8 cellular contexts compared by ENCODE assay signal in genomic region chr12:57093412-57094193, GRCh38. TPM values are rescaled to one million over a fixed set of nuclear protein-coding genes. Genes with fewer than 3 reads are reported as not detected.
DNase-seq lines count a peak whose midpoint lies in the region; ATAC-seq and TF ChIP-seq lines count a peak whose summit lies in the region.

No MANE protein-coding gene starts in this region.

- H3K4me1 ChIP-seq in SK-N-SH (ENCODE audit: control insufficient read depth in 1 of 2, insufficient read depth in 2 of 2, low read depth in 1 of 2, low read length in 1 of 2), result peaks cover 9 to 20% of the 10 kb centered on the region in 2 experiments; a peak in 2 of 4 replicates
- peaks cover 34% of the 10 kb centered on the region for H3K4me1 ChIP-seq in NT2/D1 (ENCODE audit: insufficient read depth, insufficient read length)
- peaks cover 38 to 55% (median 46%) of the 10 kb centered on the region in 4 donors for H3K4me1 ChIP-seq in upper lobe of left lung

- WGBS in SK-N-SH (ENCODE audit: low lambda C conversion rate), result 75% methylated on average over 19 of the region's 24 CpGs
- 13 to 36% methylated on average over 8 to 15 of the region's 24 CpGs for WGBS in upper lobe of left lung, 2 donors

- peaks cover 38% of the 10 kb centered on the region for H3K4me1 Mint-ChIP-seq in activated T-helper 17 cell treated with anti-CD3 and anti-CD28 coated beads, Interleukin-2, amount 50 U/mL, for 72 hours
- peaks cover 47% of the 10 kb centered on the region for H3K4me1 Mint-ChIP-seq in osteocyte (ENCODE audit: unreplicated experiment)

- H3K9me3 Mint-ChIP-seq in activated T-helper 17 cell treated with anti-CD3 and anti-CD28 coated beads, Interleukin-2, amount 50 U/mL, for 72 hours, result no peaks in the 10 kb centered on the region
- H3K9me3 Mint-ChIP-seq in osteocyte (ENCODE audit: unreplicated experiment), result no peaks in the 10 kb centered on the region

- no peaks in the 10 kb centered on the region for H3K27me3 ChIP-seq in SK-N-SH (ENCODE audit: insufficient read depth)
- H3K27me3 ChIP-seq in NT2/D1 (ENCODE audit: insufficient read depth, insufficient read length), result no peaks in the 10 kb centered on the region
- H3K27me3 ChIP-seq in upper lobe of left lung, result no peaks in the 10 kb centered on the region

- TF ChIP-seq CTCF in SK-N-SH (IDR thresholded peaks at IDR 0.05) (peak; percentile 64), osteocyte (IDR thresholded peaks at IDR 0.05) (peak; percentile 62), upper lobe of left lung (IDR thresholded peaks at IDR 0.05) (peak; percentile 47 to 83 (median 69))

- peak; percentile 73 for TF ChIP-seq RAD21 in SK-N-SH (IDR thresholded peaks at IDR 0.05; ENCODE audit: low read length)

- H3K4me2 ChIP-seq in SK-N-SH, result no peak overlapping the region; the same call in 1 of the 2 replicates

- peak overlapping the region; percentile 97 for H3K4me3 Mint-ChIP-seq in activated T-helper 17 cell treated with anti-CD3 and anti-CD28 coated beads, Interleukin-2, amount 50 U/mL, for 72 hours
- H3K4me3 Mint-ChIP-seq in osteocyte (ENCODE audit: unreplicated experiment), result peak overlapping the region; percentile 45

- ATAC-seq in SK-N-SH treated with all-trans-retinoic acid at 6 μM for 48 hours (no peak), upper lobe of left lung (ENCODE audit: low FRiP score in 2 of 2) (peak; percentile 54 to 65)
- peak; percentile 44 for ATAC-seq in activated T-helper 17 cell treated with anti-CD3 and anti-CD28 coated beads, Interleukin-2, amount 50 U/mL, for 72 hours (replicated peaks)

- CTCF ChIA-PET in SK-N-SH (lab: Yijun Ruan, JAX), result interaction anchor here (0.7 to 23.2 kb wide), 13 partner anchors 12 to 145 kb away, joined by 3 to 339 read pairs (median 6); partner anchors contain the start of genes NEMP1, STAT6 and TAC3

- H3K36me3 ChIP-seq in SK-N-SH (replicated peaks in 1 of 2; ENCODE audit: control insufficient read depth in 1 of 2, insufficient read depth in 2 of 2, low read length in 1 of 2) (peaks cover 28 to 46% of the 10 kb centered on the region in 2 experiments), NT2/D1 (ENCODE audit: insufficient read depth, insufficient read length, low read length) (peaks cover 79% of the 10 kb centered on the region), upper lobe of left lung (peaks cover 23 to 74% (median 62%) of the 10 kb centered on the region in 4 donors)

- H3K9ac ChIP-seq in SK-N-SH (no peak overlapping the region), NT2/D1 (ENCODE audit: insufficient read length, low read depth) (peak overlapping the region; percentile 72)

- peaks cover 35% of the 10 kb centered on the region for H4K20me1 ChIP-seq in SK-N-SH (ENCODE audit: insufficient read depth)

- H3K4me3 ChIP-seq in SK-N-SH (ENCODE audit: low read depth in 2 of 2, low read length in 1 of 2) (no peak overlapping the region), NT2/D1 (ENCODE audit: insufficient read length, low read depth) (no peak overlapping the region), upper lobe of left lung (no peak overlapping the region)

- peaks cover 39% of the 10 kb centered on the region for H3K79me2 ChIP-seq in SK-N-SH (ENCODE audit: insufficient read depth)

- POLR2A ChIA-PET in SK-N-SH (lab: Yijun Ruan, JAX), result no interaction called here

- H3K36me3 Mint-ChIP-seq in activated T-helper 17 cell treated with anti-CD3 and anti-CD28 coated beads, Interleukin-2, amount 50 U/mL, for 72 hours (ENCODE audit: low read depth), result peaks cover 95% of the 10 kb centered on the region
- peaks cover 31% of the 10 kb centered on the region for H3K36me3 Mint-ChIP-seq in osteocyte (ENCODE audit: unreplicated experiment)

- TF ChIP-seq EP300 in SK-N-SH (IDR thresholded peaks at IDR 0.05; ENCODE audit: borderline replicate concordance in 1 of 2, low read depth in 1 of 2, low read length in 1 of 2) (no peak), upper lobe of left lung (IDR thresholded peaks at IDR 0.05) (no peak)

- peak in 1 of 4 donors; percentile 14 for TF ChIP-seq POLR2A in upper lobe of left lung (IDR thresholded peaks at IDR 0.05)

- no peak overlapping the region for H2AFZ ChIP-seq in SK-N-SH (ENCODE audit: low read depth)

- H3K27ac Mint-ChIP-seq in activated T-helper 17 cell treated with anti-CD3 and anti-CD28 coated beads, Interleukin-2, amount 50 U/mL, for 72 hours, result peak overlapping the region; percentile 93
- peak overlapping the region; percentile 81 for H3K27ac Mint-ChIP-seq in osteocyte (ENCODE audit: unreplicated experiment)

- no peaks in the 10 kb centered on the region for H3K27me3 Mint-ChIP-seq in activated T-helper 17 cell treated with anti-CD3 and anti-CD28 coated beads, Interleukin-2, amount 50 U/mL, for 72 hours
- H3K27me3 Mint-ChIP-seq in osteocyte (ENCODE audit: unreplicated experiment), result no peaks in the 10 kb centered on the region

- DNase-seq in SK-N-SH (peak; percentile 89), NT2/D1 (ENCODE audit: low read depth, low spot score) (no peak), fibroblast of the conjunctiva (ENCODE audit: low read depth) (peak; percentile 77), osteocyte (ENCODE audit: extremely low spot score, unreplicated experiment) (peak; percentile 83), upper lobe of left lung (peak; percentile 74 to 89), DMS114 treated with DMSO at 0.1 percent for 48 hours (lab: John Stamatoyannopoulos, UW; ENCODE audit: unreplicated experiment) (no peak)

- no peak overlapping the region for H3K27ac ChIP-seq in SK-N-SH (ENCODE audit: low read depth in 2 of 2, low read length in 1 of 2)
- H3K27ac ChIP-seq in upper lobe of left lung, result peak overlapping the region; percentile 46 to 97 (median 76)

- H3K9me2 ChIP-seq in SK-N-SH, result no peaks in the 10 kb centered on the region

- H3K9me3 ChIP-seq in SK-N-SH, result no peaks in the 10 kb centered on the region
- H3K9me3 ChIP-seq in NT2/D1 (ENCODE audit: insufficient read depth, low read length), result no peaks in the 10 kb centered on the region
- H3K9me3 ChIP-seq in upper lobe of left lung, result no peaks in the 10 kb centered on the region

- H3F3A ChIP-seq in SK-N-SH (replicated peaks; ENCODE audit: insufficient read depth), result peaks cover 5% of the 10 kb centered on the region

TF ChIP-seq in SK-N-SH, 30 proteins besides CTCF, POLR2A, EP300 and RAD21:
- TF ChIP-seq FOXM1 (IDR thresholded peaks at IDR 0.05; ENCODE audit: low read depth) (no peak), SMC3 (IDR thresholded peaks at IDR 0.05; ENCODE audit: low read depth, low read length) (peak; percentile 58)

TF ChIP-seq in SK-N-SH treated with all-trans-retinoic acid at 6 μM for 48 hours, 23 proteins besides CTCF, POLR2A, EP300 and RAD21:
- TF ChIP-seq CSDC2 (CRISPR knock-in tag; IDR thresholded peaks at IDR 0.05) (no peak), ESRRG (CRISPR knock-in tag; IDR thresholded peaks at IDR 0.05) (no peak), PPARA (CRISPR knock-in tag; IDR thresholded peaks at IDR 0.05; ENCODE audit: borderline replicate concordance) (no peak), ZFP30 (CRISPR knock-in tag; IDR thresholded peaks at IDR 0.05) (no peak), ZC3H10 (CRISPR knock-in tag; IDR thresholded peaks at IDR 0.05) (no peak)
TF ChIP-seq in SK-N-SH treated with all-trans-retinoic acid at 6 μM for 48 hours: peak in this region for 0.

RNA-seq across cellular contexts. Expression of gene NAB2, which starts 4.7 kb away (rescaled TPM):
- 23.7 and 24.9 TPM in 2 replicates for polyA plus RNA-seq in SK-N-SH (2012; rRNA removed)
- polyA plus RNA-seq in SK-N-SH (2012; cell fraction: cytosol; rRNA removed), result 12.7 and 18.9 TPM in 2 replicates
- polyA plus RNA-seq in SK-N-SH (2012; cell fraction: nucleus; rRNA removed), result 24.3 and 28.0 TPM in 2 replicates
- 10 to 100 TPM; 20.6 to 61.4 TPM for total RNA-seq in activated T-helper 17 cell treated with anti-CD3 and anti-CD28 coated beads, Interleukin-2, amount 50 U/mL, for 72 hours
- 41.9 and 42.8 TPM in 2 replicates for total RNA-seq in osteocyte
- total RNA-seq in upper lobe of left lung, result 10 to 100 TPM; 18.1 to 64.9 (median 31.5) TPM

RNA-seq across cellular contexts. Expression of gene NEMP1, which starts 15.0 kb away (rescaled TPM):
- polyA plus RNA-seq in SK-N-SH (2012; rRNA removed), result 6.2 and 8.8 TPM in 2 replicates
- polyA plus RNA-seq in SK-N-SH (2012; cell fraction: cytosol; rRNA removed), result 7.0 and 7.1 TPM in 2 replicates
- 13.4 and 24.8 TPM in 2 replicates for polyA plus RNA-seq in SK-N-SH (2012; cell fraction: nucleus; rRNA removed)
- total RNA-seq in activated T-helper 17 cell treated with anti-CD3 and anti-CD28 coated beads, Interleukin-2, amount 50 U/mL, for 72 hours, result 100 to 1,000 TPM in 1 of 2 donors, 10 to 100 TPM in 1; 62.3 to 117 TPM
- total RNA-seq in osteocyte, result 12.1 and 14.5 TPM in 2 replicates
- 10 to 100 TPM in 3 of 6 donors, 1 to 10 TPM in 3; 6.2 to 13.6 (median 10.0) TPM for total RNA-seq in upper lobe of left lung

RNA-seq across cellular contexts. Expression of gene STAT6, which starts 17.6 kb away (rescaled TPM):
- polyA plus RNA-seq in SK-N-SH (2012; rRNA removed), result 0.15 and 0.42 TPM in 2 replicates
- 0.05 and 0.19 TPM in 2 replicates for polyA plus RNA-seq in SK-N-SH (2012; cell fraction: cytosol; rRNA removed)
- polyA plus RNA-seq in SK-N-SH (2012; cell fraction: nucleus; rRNA removed), result 0.73 and 0.83 TPM in 2 replicates
- total RNA-seq in activated T-helper 17 cell treated with anti-CD3 and anti-CD28 coated beads, Interleukin-2, amount 50 U/mL, for 72 hours, result 100 to 1,000 TPM; 177 to 332 TPM
- 154 and 161 TPM in 2 replicates for total RNA-seq in osteocyte
- 100 to 1,000 TPM; 123 to 605 (median 251) TPM for total RNA-seq in upper lobe of left lung

RNA-seq across cellular contexts. Expression of gene LRP1, which starts 34.7 kb away (rescaled TPM):
- polyA plus RNA-seq in SK-N-SH (2012; rRNA removed), result 18.8 and 55.0 TPM in 2 replicates
- 22.3 and 34.9 TPM in 2 replicates for polyA plus RNA-seq in SK-N-SH (2012; cell fraction: cytosol; rRNA removed)
- polyA plus RNA-seq in SK-N-SH (2012; cell fraction: nucleus; rRNA removed), result 127 and 168 TPM in 2 replicates
- 10 to 100 TPM in 1 of 2 donors, 1 to 10 TPM in 1; 2.4 to 20.2 TPM for total RNA-seq in activated T-helper 17 cell treated with anti-CD3 and anti-CD28 coated beads, Interleukin-2, amount 50 U/mL, for 72 hours
- total RNA-seq in osteocyte, result 591 and 603 TPM in 2 replicates
- 100 to 1,000 TPM; 137 to 504 (median 308) TPM for total RNA-seq in upper lobe of left lung

RNA-seq across cellular contexts. Expression of gene MYO1A, which starts 43.7 kb away (rescaled TPM):
- not detected in 2 replicates for polyA plus RNA-seq in SK-N-SH (2012; rRNA removed)
- not detected in 2 replicates for polyA plus RNA-seq in SK-N-SH (2012; cell fraction: cytosol; rRNA removed)
- 0.11 TPM in 1 of 2 replicates, not detected in the other for polyA plus RNA-seq in SK-N-SH (2012; cell fraction: nucleus; rRNA removed)
- total RNA-seq in activated T-helper 17 cell treated with anti-CD3 and anti-CD28 coated beads, Interleukin-2, amount 50 U/mL, for 72 hours, result 1 to 10 TPM; 2.1 to 5.1 TPM
- total RNA-seq in osteocyte (not detected in 2 replicates), upper lobe of left lung (1 to 10 TPM in 2 of 6 donors, under 1 TPM in 3, not detected in 1; under 0.01 to 6.2 (median 0.67) TPM)

Comparison
In these comparisons a context has a peak if more than half of its experiments do, and no peak if none do; other contexts are left out.
1. DNase-seq: peak in SK-N-SH (single experiment), fibroblast of the conjunctiva (single experiment), osteocyte (single experiment) and upper lobe of left lung (2 of 2); none in NT2/D1 (single experiment) and DMS114 treated with DMSO at 0.1 percent for 48 hours (single experiment).
2. H3K27ac ChIP-seq: peak in upper lobe of left lung (4 of 4); none in SK-N-SH (0 of 2).
3. Peak in every context shown above with its lines, with median percentiles within 50 percentile points of each other: CTCF ChIP-seq.